Comparison of ENCODE assay signal across 8 cellular contexts in genomic region chr18:77065221-77065981, GRCh38.
DNase-seq lines count a peak whose midpoint lies in the region; ATAC-seq and TF ChIP-seq lines count a peak whose summit lies in the region.

No MANE protein-coding gene starts in this region.

- no peaks in the 10 kb centered on the region for H3K9me3 ChIP-seq in neutrophil

- ATAC-seq in HG03521 (IDR thresholded peaks at IDR 0.05; ENCODE audit: unreplicated experiment) (peak; percentile 24), HG03460 (IDR thresholded peaks at IDR 0.05; ENCODE audit: unreplicated experiment) (no peak)

- H3K4me1 ChIP-seq in neutrophil (ENCODE audit: control insufficient read depth in 1 of 2, insufficient read depth in 1 of 2, low read depth in 1 of 2, low read length in 1 of 2) = peaks cover 95 to 100% of the 10 kb centered on the region in 2 experiments

- peak overlapping the region; percentile 83 for H3K27ac Mint-ChIP-seq in activated naive CD4-positive, alpha-beta T cell treated with anti-CD3 and anti-CD28 coated beads for 36 hours
- peak overlapping the region; percentile 93 for H3K27ac Mint-ChIP-seq in dendritic cell treated with granulocyte-macrophage colony-stimulating factor and Interleukin-4, amounts not matched to agents 40 ng/mL and 50 ng/mL, for 4 days

- H3K27me3 Mint-ChIP-seq in activated naive CD4-positive, alpha-beta T cell treated with anti-CD3 and anti-CD28 coated beads for 36 hours (ENCODE audit: low read depth) = no peaks in the 10 kb centered on the region
- no peaks in the 10 kb centered on the region for H3K27me3 Mint-ChIP-seq in dendritic cell treated with granulocyte-macrophage colony-stimulating factor and Interleukin-4, amounts not matched to agents 40 ng/mL and 50 ng/mL, for 4 days

- peak; percentile 53 for DNase-seq in activated naive CD4-positive, alpha-beta T cell treated with anti-CD3 and anti-CD28 coated beads for 36 hours
- DNase-seq in activated naive CD4-positive, alpha-beta T cell (lab: John Stamatoyannopoulos, UW) = no peak
- peak; percentile 77 for DNase-seq in T-helper 22 cell (ENCODE audit: low read depth)
- no peak for DNase-seq in NCI-H446 treated with DMSO at 0.1 percent for 48 hours (lab: John Stamatoyannopoulos, UW)

- H3K27me3 ChIP-seq in neutrophil = no peaks in the 10 kb centered on the region

- peaks cover 57% of the 10 kb centered on the region for H3K36me3 ChIP-seq in neutrophil

- no peak overlapping the region for H3K4me3 Mint-ChIP-seq in activated naive CD4-positive, alpha-beta T cell treated with anti-CD3 and anti-CD28 coated beads for 36 hours
- no peak overlapping the region for H3K4me3 Mint-ChIP-seq in dendritic cell treated with granulocyte-macrophage colony-stimulating factor and Interleukin-4, amounts not matched to agents 40 ng/mL and 50 ng/mL, for 4 days

- TF ChIP-seq CTCF in neutrophil (IDR thresholded peaks at IDR 0.05) = no peak

- peak overlapping the region; percentile 48 to 61 for H3K4me3 ChIP-seq in neutrophil (ENCODE audit: low read depth in 1 of 2, low read length in 1 of 2)

- CTCF ChIA-PET in activated naive CD4-positive, alpha-beta T cell treated with anti-CD3 and anti-CD28 coated beads for 36 hours (lab: Charles Lee) = interaction anchor here (0.7 to 2.9 kb wide), 4 partner anchors 13 to 65 kb away, joined by 3 to 11 read pairs (median 4); no protein-coding TSS in a partner anchor

- peak overlapping the region; percentile 99 for H3K27ac ChIP-seq in neutrophil

- H3K36me3 Mint-ChIP-seq in activated naive CD4-positive, alpha-beta T cell treated with anti-CD3 and anti-CD28 coated beads for 36 hours (ENCODE audit: low read depth) = peaks cover 49% of the 10 kb centered on the region
- H3K36me3 Mint-ChIP-seq in dendritic cell treated with granulocyte-macrophage colony-stimulating factor and Interleukin-4, amounts not matched to agents 40 ng/mL and 50 ng/mL, for 4 days (ENCODE audit: low read depth) = peaks cover 77% of the 10 kb centered on the region

- H3K4me1 Mint-ChIP-seq in activated naive CD4-positive, alpha-beta T cell treated with anti-CD3 and anti-CD28 coated beads for 36 hours (ENCODE audit: low read depth) = peaks cover 99% of the 10 kb centered on the region
- H3K4me1 Mint-ChIP-seq in dendritic cell treated with granulocyte-macrophage colony-stimulating factor and Interleukin-4, amounts not matched to agents 40 ng/mL and 50 ng/mL, for 4 days (ENCODE audit: low read depth) = peaks cover 92% of the 10 kb centered on the region

- intact Hi-C loops in activated naive CD4-positive, alpha-beta T cell treated with anti-CD3 and anti-CD28 coated beads for 36 hours (cut with micrococcal nuclease) = loop anchor here (5.0 to 10.0 kb wide), 2 partner anchors 497 to 691 kb away; no protein-coding TSS in a partner anchor
- intact Hi-C loops in dendritic cell treated with granulocyte-macrophage colony-stimulating factor and Interleukin-4, amounts not matched to agents 40 ng/mL and 50 ng/mL, for 4 days (cut with micrococcal nuclease) = loop anchor here (1.0 to 2.0 kb wide), 3 partner anchors 11 to 65 kb away; no protein-coding TSS in a partner anchor

- H3K9me3 Mint-ChIP-seq in activated naive CD4-positive, alpha-beta T cell treated with anti-CD3 and anti-CD28 coated beads for 36 hours = peaks cover 1% of the 10 kb centered on the region
- no peaks in the 10 kb centered on the region for H3K9me3 Mint-ChIP-seq in dendritic cell treated with granulocyte-macrophage colony-stimulating factor and Interleukin-4, amounts not matched to agents 40 ng/mL and 50 ng/mL, for 4 days

Comparison
In these comparisons a context has a peak if more than half of its experiments do, and no peak if none do; other contexts are left out.
1. DNase-seq: peak in activated naive CD4-positive, alpha-beta T cell treated with anti-CD3 and anti-CD28 coated beads for 36 hours (single experiment) and T-helper 22 cell (single experiment); none in activated naive CD4-positive, alpha-beta T cell (0 of 4) and NCI-H446 treated with DMSO at 0.1 percent for 48 hours (single experiment).